ENCODE assay signal across 20 cellular contexts in genomic region chr17:31144427-31144826, GRCh38.
"Had no signal": no experiment of that assay in that cellular context is flagged by ENCODE, and none has a peak within 500 bp of the region (broad histone marks: within the 10 kb centered on the region; RNA-seq: fewer than 3 reads in every experiment).

No MANE protein-coding gene starts in this region.

- H3K4me1 ChIP-seq: foreskin keratinocyte, lower lobe of right lung, prostate gland, upper lobe of left lung had no signal

- H3K4me3 ChIP-seq: cardiac muscle cell, hepatocyte, lower lobe of right lung, prostate gland, upper lobe of left lung had no signal

- H3K27me3 ChIP-seq: cardiac muscle cell, foreskin keratinocyte, hepatocyte, upper lobe of left lung had no signal

- H3K4me3 Mint-ChIP-seq: activated naive CD8-positive, alpha-beta T cell treated with anti-CD3 and anti-CD28 coated beads, Interleukin-2, amount 50 U/mL, for 24 hours; activated T-cell treated with anti-CD3 and anti-CD28 coated beads, Interleukin-2, amount 50 U/mL, for 72 hours; naive thymus-derived CD4-positive, alpha-beta T cell; T-helper 1 cell treated with Interleukin-12 subunit alpha and Interleukin-12 subunit beta and Interleukin-4 antibody, amounts not matched to agents 30 μg/mL and 1 μg/mL, for 36 hours had no signal

- H3K36me3 ChIP-seq: cardiac muscle cell, prostate gland had no signal

- H3K27ac Mint-ChIP-seq: activated naive CD8-positive, alpha-beta T cell treated with anti-CD3 and anti-CD28 coated beads, Interleukin-2, amount 50 U/mL, for 24 hours; activated T-cell treated with anti-CD3 and anti-CD28 coated beads, Interleukin-2, amount 50 U/mL, for 72 hours; naive thymus-derived CD4-positive, alpha-beta T cell; T-helper 1 cell treated with Interleukin-12 subunit alpha and Interleukin-12 subunit beta and Interleukin-4 antibody, amounts not matched to agents 30 μg/mL and 1 μg/mL, for 36 hours had no signal

- H3K27ac ChIP-seq: cardiac muscle cell, foreskin keratinocyte, hepatocyte, lower lobe of right lung, prostate gland, upper lobe of left lung had no signal

- H3K9me3 Mint-ChIP-seq: activated naive CD8-positive, alpha-beta T cell treated with anti-CD3 and anti-CD28 coated beads, Interleukin-2, amount 50 U/mL, for 24 hours; activated T-cell treated with anti-CD3 and anti-CD28 coated beads, Interleukin-2, amount 50 U/mL, for 72 hours; naive thymus-derived CD4-positive, alpha-beta T cell; T-helper 1 cell treated with Interleukin-12 subunit alpha and Interleukin-12 subunit beta and Interleukin-4 antibody, amounts not matched to agents 30 μg/mL and 1 μg/mL, for 36 hours had no signal

- H2AFZ ChIP-seq: hepatocyte had no signal

- H3K4me2 ChIP-seq: hepatocyte had no signal

- H3K9me3 ChIP-seq: lower lobe of right lung, prostate gland, upper lobe of left lung had no signal

- H3K27me3 Mint-ChIP-seq: activated naive CD8-positive, alpha-beta T cell treated with anti-CD3 and anti-CD28 coated beads, Interleukin-2, amount 50 U/mL, for 24 hours; naive thymus-derived CD4-positive, alpha-beta T cell had no signal

- H3K4me1 Mint-ChIP-seq: activated naive CD8-positive, alpha-beta T cell treated with anti-CD3 and anti-CD28 coated beads, Interleukin-2, amount 50 U/mL, for 24 hours had no signal

- DNase-seq: activated CD4-positive, alpha-beta T cell treated with anti-CD3 and anti-CD28 coated beads for 4 hours; activated CD4-positive, alpha-beta T cell treated with anti-CD3 and anti-CD28 coated beads, Interleukin-2, amount 50 U/mL, for 48 hours; activated CD4-positive, CD25-positive, alpha-beta regulatory T cell; activated effector memory CD4-positive, alpha-beta T cell treated with Interleukin-2 at 50 U/mL for 16 hours; activated naive CD4-positive, alpha-beta T cell treated with anti-CD3 and anti-CD28 coated beads, Interleukin-2, amount 50 U/mL, for 16 hours; activated naive CD8-positive, alpha-beta T cell treated with anti-CD3 and anti-CD28 coated beads, Interleukin-2, amount 50 U/mL, for 24 hours; activated T-cell treated with anti-CD3 and anti-CD28 coated beads, Interleukin-2, amount 50 U/mL, for 72 hours; cortex of kidney; effector CD8-positive, alpha-beta T cell; foreskin keratinocyte; kidney; lower lobe of right lung; naive thymus-derived CD4-positive, alpha-beta T cell; stimulated activated CD4-positive, alpha-beta T cell treated with anti-CD3 and anti-CD28 coated beads, Interleukin-4, amount 100 ng/mL, for 4 hours; stimulated activated naive CD8-positive, alpha-beta T cell treated with anti-CD3 and anti-CD28 coated beads, Interleukin-15, Interleukin-2, amounts not matched to agents 100 U/mL and 50 U/mL, for 24 hours; upper lobe of left lung had no signal
